In the genomic region with DNA sequence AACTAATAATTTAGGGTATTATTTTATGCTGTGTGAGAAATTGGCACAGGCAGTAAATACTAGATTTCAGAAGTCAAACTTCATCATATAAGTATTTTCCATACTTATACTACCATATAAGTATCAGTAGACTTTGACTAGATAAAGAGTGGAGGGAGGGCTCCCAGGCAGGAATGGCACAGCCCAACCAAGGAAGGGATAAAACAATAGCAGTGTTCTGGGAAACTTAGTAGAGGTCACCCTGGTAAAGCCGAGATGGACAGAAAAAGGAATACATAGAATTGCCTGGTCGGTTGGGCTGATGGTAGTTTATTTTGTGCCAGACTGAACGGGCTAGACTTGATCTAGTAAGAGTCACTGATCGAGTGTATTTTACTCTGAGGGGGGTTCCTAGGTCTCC, we compare ENCODE assay signal across 14 cellular contexts. TPM values are rescaled to one million over a fixed set of nuclear protein-coding genes. Genes with fewer than 3 reads are reported as not detected.
"Had no signal": no experiment of that assay in that cellular context is flagged by ENCODE, and none has a peak within 500 bp of the region (broad histone marks: within the 10 kb centered on the region; RNA-seq: fewer than 3 reads in every experiment).

No MANE protein-coding gene starts in this region.

- H3K4me1 ChIP-seq: thyroid gland, uterus had no signal

- ATAC-seq: activated naive CD4-positive, alpha-beta T cell treated with anti-CD3 and anti-CD28 coated beads, Interleukin-2, amount 50 U/mL, for 72 hours had no signal

- H3K27me3 ChIP-seq: ovary, thyroid gland, uterus had no signal

- H3K9me3 ChIP-seq: ovary, thyroid gland, uterus had no signal

- DNase-seq: activated CD4-positive, alpha-beta T cell treated with anti-CD3 and anti-CD28 coated beads, Interleukin-2, amount 50 U/mL, for 1 hour; activated effector memory CD4-positive, alpha-beta T cell treated with Interleukin-2 at 50 U/mL for 16 hours; activated T-cell treated with anti-CD3 and anti-CD28 coated beads, Interleukin-2, amount 50 U/mL, for 1 hour; effector CD8-positive, alpha-beta T cell; left cardiac atrium; nephron progenitor cell; ovary; thyroid gland; uterus had no signal

- H3K27ac Mint-ChIP-seq: activated naive CD4-positive, alpha-beta T cell treated with anti-CD3 and anti-CD28 coated beads, Interleukin-2, amount 50 U/mL, for 72 hours; nephron progenitor cell had no signal

- H3K9me3 Mint-ChIP-seq: activated naive CD4-positive, alpha-beta T cell treated with anti-CD3 and anti-CD28 coated beads, Interleukin-2, amount 50 U/mL, for 72 hours; nephron progenitor cell had no signal

- H3K27ac ChIP-seq: ovary, thyroid gland, uterus had no signal

- H3K36me3 ChIP-seq: ovary, thyroid gland, uterus had no signal

- H3K4me3 Mint-ChIP-seq: nephron progenitor cell had no signal

- H3K4me3 ChIP-seq: lung, ovary, skin epidermis, thyroid gland, uterus had no signal

RNA-seq across cellular contexts. Expression of gene KCTD4, which starts 19.6 kb away (rescaled TPM):
- total RNA-seq: activated naive CD4-positive, alpha-beta T cell treated with anti-CD3 and anti-CD28 coated beads, Interleukin-2, amount 50 U/mL, for 72 hours; bronchial epithelial cell; left cardiac atrium; lung; ovary; T-helper 2 cell treated with Interferon-gamma antibody and Interleukin-4, amounts not matched to agents 100 ng/mL and 5 ng/mL, for 36 hours; uterus had no signal
- polyA plus RNA-seq: lung, ovary had no signal
